8 cellular contexts compared by ENCODE assay signal in genomic region chr4:52633846-52634245, GRCh38.
"Had no signal": no experiment of that assay in that cellular context is flagged by ENCODE, and none has a peak within 500 bp of the region (broad histone marks: within the 10 kb centered on the region; RNA-seq: fewer than 3 reads in every experiment).

No MANE protein-coding gene starts in this region.

- ATAC-seq: GM23338, HepG2, K562 had no signal

- H3K4me3 ChIP-seq: GM23338, K562 had no signal

- H3K4me2 ChIP-seq: GM23338 had no signal

- H3K27ac ChIP-seq: HL-60 had no signal

- DNase-seq: H9, HCEC 1CT, HFFc6, KG1 had no signal

- H2AFZ ChIP-seq: GM23338 had no signal
